Comparison of ENCODE assay signal across 16 cellular contexts in genomic region chr21:37139902-37140301, GRCh38.
DNase-seq lines count a peak whose midpoint lies in the region; ATAC-seq, FAIRE-seq and TF ChIP-seq lines count a peak whose summit lies in the region.
"Had no signal": no experiment of that assay in that cellular context is flagged by ENCODE, and none has a peak within 500 bp of the region (broad histone marks: within the 10 kb centered on the region; RNA-seq: fewer than 3 reads in every experiment).

No MANE protein-coding gene starts in this region.

- FAIRE-seq in H54 (lab: Jason Lieb, UNC), result peak; percentile 6
- FAIRE-seq: A549 had no signal

- H3K27me3 ChIP-seq in adipocyte (replicated peaks; ENCODE audit: control insufficient read depth, insufficient read depth, low read length), result no peaks in the 10 kb centered on the region
- no peaks in the 10 kb centered on the region for H3K27me3 ChIP-seq in foreskin keratinocyte
- H3K27me3 ChIP-seq in thyroid gland, result no peaks in the 10 kb centered on the region

- H3K27ac ChIP-seq in foreskin keratinocyte, result peak overlapping the region; percentile 23
- H3K27ac ChIP-seq in thyroid gland, result no peak overlapping the region
- H3K27ac ChIP-seq: A549, parathyroid adenoma, RWPE1 had no signal

- H3K4me1 ChIP-seq in adipocyte (ENCODE audit: control insufficient read depth, insufficient read depth, low read length) (no peaks in the 10 kb centered on the region), foreskin keratinocyte (peaks cover 5% of the 10 kb centered on the region), thyroid gland (no peaks in the 10 kb centered on the region)
- H3K4me1 ChIP-seq: parathyroid adenoma had no signal

- H3K9me3 ChIP-seq in adipocyte (ENCODE audit: control insufficient read depth, low read length), result peaks cover 10% of the 10 kb centered on the region
- no peaks in the 10 kb centered on the region for H3K9me3 ChIP-seq in thyroid gland

- WGBS in thyroid gland, 2 donors, result 80% methylated on average over 4 of the region's 4 CpGs

- TF ChIP-seq CTCF in foreskin keratinocyte (conservative IDR thresholded peaks at IDR 0.05) (no peak), thyroid gland (IDR thresholded peaks at IDR 0.05) (no peak)

- H3K36me3 ChIP-seq in adipocyte (ENCODE audit: control insufficient read depth, insufficient read depth, low read length, severe bottlenecking), result peaks cover 72% of the 10 kb centered on the region
- H3K36me3 ChIP-seq in thyroid gland, result peaks cover 19 to 26% of the 10 kb centered on the region in 2 donors

- intact Hi-C loops in thyroid gland (cut with DNase I), result no loop called here

- no peak overlapping the region for H3K4me3 ChIP-seq in adipocyte (ENCODE audit: low read length)
- H3K4me3 ChIP-seq in thyroid gland (replicated peaks in 1 of 3), result no peak overlapping the region
- H3K4me3 ChIP-seq: A549 had no signal

- ATAC-seq in foreskin keratinocyte (no peak), HG02763 (IDR thresholded peaks at IDR 0.05; ENCODE audit: unreplicated experiment) (no peak)
- ATAC-seq: A549; activated T-cell treated with anti-CD3 and anti-CD28 coated beads, Interleukin-2, amount 50 U/mL, for 72 hours; HCT116 had no signal

- peak; percentile 61 for DNase-seq in A172 (ENCODE audit: low spot score)
- no peak for DNase-seq in H54 (ENCODE audit: insufficient read length, low spot score)
- DNase-seq in adipocyte (ENCODE audit: low read depth), result peak; percentile 75
- no peak for DNase-seq in foreskin keratinocyte
- DNase-seq in ureter (ENCODE audit: low spot score), result no peak
- no peak for DNase-seq in thyroid gland
- no peak for DNase-seq in activated naive CD4-positive, alpha-beta T cell treated with anti-CD3 and anti-CD28 coated beads, Interleukin-2, amount 50 U/mL, for 16 hours
- DNase-seq: activated CD4-positive, alpha-beta T cell treated with anti-CD3 and anti-CD28 coated beads, Interleukin-2, amount 50 U/mL, for 1 hour; activated T-cell treated with anti-CD3 and anti-CD28 coated beads, Interleukin-2, amount 50 U/mL, for 72 hours; NCI-H187; T1000 had no signal

- H3K9ac ChIP-seq in adipocyte (ENCODE audit: low read length), result no peak overlapping the region
- H3K9ac ChIP-seq: parathyroid adenoma had no signal

- TF ChIP-seq POLR2A in H54 (IDR thresholded peaks at IDR 0.05; ENCODE audit: low read depth, low read length) (no peak), thyroid gland (IDR thresholded peaks at IDR 0.05) (no peak)

Comparison
In these comparisons a context has a peak if more than half of its experiments do, and no peak if none do; other contexts are left out.
1. DNase-seq: peak in A172 (single experiment) and adipocyte (single experiment); none in H54 (single experiment), foreskin keratinocyte (0 of 2), ureter (single experiment), thyroid gland (0 of 2) and activated naive CD4-positive, alpha-beta T cell treated with anti-CD3 and anti-CD28 coated beads, Interleukin-2, amount 50 U/mL, for 16 hours (single experiment).